Comparison of ENCODE assay signal across 1 cellular context in genomic region chr12:6766651-6767300, GRCh38.
A peak's percentile ranks its signal among the peaks of the same experiment; 100 is the strongest.
TF ChIP-seq lines count a peak whose summit lies in the region.

No MANE protein-coding gene starts in this region.

TF ChIP-seq in HepG2, 621 proteins besides CTCF, POLR2A, EP300 and RAD21 (continued from another document and continues in another):
- TF ChIP-seq SKIL (CRISPR knock-in tag; IDR thresholded peaks at IDR 0.05; ENCODE audit: borderline replicate concordance) (no peak), FOSL2 (CRISPR knock-in tag; IDR thresholded peaks at IDR 0.05) (no peak), ZNF20 (CRISPR knock-in tag; IDR thresholded peaks at IDR 0.05) (no peak), MBD4 (IDR thresholded peaks at IDR 0.05; ENCODE audit: borderline replicate concordance, low read length) (no peak), ZFX (CRISPR knock-in tag; IDR thresholded peaks at IDR 0.05; ENCODE audit: low read depth) (peak; percentile 61), ESRRA (CRISPR knock-in tag; IDR thresholded peaks at IDR 0.05; ENCODE audit: low read depth) (no peak), TFDP1 (CRISPR knock-in tag; IDR thresholded peaks at IDR 0.05; ENCODE audit: borderline replicate concordance) (no peak), MXI1 (IDR thresholded peaks at IDR 0.05; ENCODE audit: borderline replicate concordance, low read depth, low read length) (peak; percentile 47; the same call in 1 of the 3 replicates), PAX8 (CRISPR knock-in tag; IDR thresholded peaks at IDR 0.05; ENCODE audit: borderline replicate concordance) (no peak), ZNF549 (CRISPR knock-in tag; IDR thresholded peaks at IDR 0.05) (no peak), ZNF468 (CRISPR knock-in tag; IDR thresholded peaks at IDR 0.05) (no peak), ZNF160 (CRISPR knock-in tag; IDR thresholded peaks at IDR 0.05) (no peak), ZFP37 (CRISPR knock-in tag; IDR thresholded peaks at IDR 0.05; ENCODE audit: borderline replicate concordance) (no peak), TBL1XR1 (IDR thresholded peaks at IDR 0.05; ENCODE audit: borderline replicate concordance, low read length, partially characterized antibody) (no peak), UBTF (CRISPR knock-in tag; IDR thresholded peaks at IDR 0.05) (peak; percentile 94), HOMEZ (CRISPR knock-in tag; IDR thresholded peaks at IDR 0.05; ENCODE audit: low read depth) (no peak), ZKSCAN1 (IDR thresholded peaks at IDR 0.05; ENCODE audit: low read length) (no peak), HCFC1 (IDR thresholded peaks at IDR 0.05; ENCODE audit: low read depth, low read length) (no peak), KIAA2018 (CRISPR knock-in tag; IDR thresholded peaks at IDR 0.05; ENCODE audit: borderline replicate concordance) (no peak), ZNF713 (CRISPR knock-in tag; IDR thresholded peaks at IDR 0.05) (no peak), TAF15 (IDR thresholded peaks at IDR 0.05; ENCODE audit: low read depth, low read length, poor library complexity, severe bottlenecking) (no peak), ZNF18 (CRISPR knock-in tag; IDR thresholded peaks at IDR 0.05; ENCODE audit: insufficient replicate concordance) (peak; percentile 34), ZNF691 (CRISPR knock-in tag; IDR thresholded peaks at IDR 0.05; ENCODE audit: borderline replicate concordance, low read depth) (no peak), ZKSCAN5 (CRISPR knock-in tag; IDR thresholded peaks at IDR 0.05) (no peak), ZNF510 (CRISPR knock-in tag; IDR thresholded peaks at IDR 0.05; ENCODE audit: low read depth) (no peak), ZBTB7B (CRISPR knock-in tag; IDR thresholded peaks at IDR 0.05) (no peak), ZNF839 (CRISPR knock-in tag; IDR thresholded peaks at IDR 0.05; ENCODE audit: borderline replicate concordance) (no peak), HNRNPL (IDR thresholded peaks at IDR 0.05; ENCODE audit: low read depth, low read length) (no peak), ZFY (CRISPR knock-in tag; IDR thresholded peaks at IDR 0.05) (peak; percentile 76), SRSF9 (IDR thresholded peaks at IDR 0.05; ENCODE audit: borderline replicate concordance, insufficient read depth, low read depth, low read length, poor library complexity, severe bottlenecking) (no peak), SPEN (CRISPR knock-in tag; IDR thresholded peaks at IDR 0.05; ENCODE audit: low read depth) (peak; percentile 57), FIP1L1 (IDR thresholded peaks at IDR 0.05; ENCODE audit: borderline replicate concordance, insufficient read depth, low read depth, low read length) (no peak), ZFAT (CRISPR knock-in tag; conservative IDR thresholded peaks at IDR 0.05) (no peak), AFF4 (CRISPR knock-in tag; IDR thresholded peaks at IDR 0.05) (0 out of 2 replicates have a peak, but pooled peaks have one; percentile 57), ZNF792 (CRISPR knock-in tag; IDR thresholded peaks at IDR 0.05) (no peak), FOXJ3 (CRISPR knock-in tag; IDR thresholded peaks at IDR 0.05; ENCODE audit: borderline replicate concordance) (no peak), DBP (CRISPR knock-in tag; IDR thresholded peaks at IDR 0.05; ENCODE audit: not compliant biosample characterization) (no peak)
